2 cellular contexts compared by ENCODE assay signal in the genomic region with DNA sequence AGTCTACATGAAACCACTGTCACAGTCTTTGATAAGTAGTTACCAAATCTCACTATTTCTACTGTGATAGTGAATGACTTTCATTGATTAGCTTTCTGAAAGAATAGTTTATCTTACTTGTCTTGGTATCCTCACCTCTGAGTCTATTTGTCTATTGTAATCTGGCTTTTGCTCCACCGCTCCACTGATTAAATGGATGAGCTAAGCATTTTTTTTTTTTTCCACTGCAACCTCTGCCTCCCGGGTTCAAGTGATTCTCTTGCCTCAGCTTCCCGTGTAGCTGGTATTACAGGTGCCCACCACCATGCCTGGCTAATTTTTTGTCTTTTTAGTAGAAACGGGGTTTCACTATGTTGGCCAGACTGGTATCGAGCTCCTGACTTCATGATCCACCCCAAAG.
A peak's percentile ranks its signal among the peaks of the same experiment; 100 is the strongest.
TF ChIP-seq lines count a peak whose summit lies in the region.

No MANE protein-coding gene starts in this region.

TF ChIP-seq in HepG2, 621 proteins besides CTCF, POLR2A, EP300 and RAD21:
- TF ChIP-seq MED8 (CRISPR knock-in tag; IDR thresholded peaks at IDR 0.05; ENCODE audit: insufficient replicate concordance) = no peak
- no peak for TF ChIP-seq ETV5 (CRISPR knock-in tag; IDR thresholded peaks at IDR 0.05; ENCODE audit: borderline replicate concordance)
- TF ChIP-seq ZFP37 (CRISPR knock-in tag; IDR thresholded peaks at IDR 0.05; ENCODE audit: borderline replicate concordance) = no peak
- no peak for TF ChIP-seq ZFAT (CRISPR knock-in tag; conservative IDR thresholded peaks at IDR 0.05)
- no peak for TF ChIP-seq CEBPB (IDR thresholded peaks at IDR 0.05; ENCODE audit: borderline replicate concordance, low read depth, low read length)
- TF ChIP-seq, protein P1, sequence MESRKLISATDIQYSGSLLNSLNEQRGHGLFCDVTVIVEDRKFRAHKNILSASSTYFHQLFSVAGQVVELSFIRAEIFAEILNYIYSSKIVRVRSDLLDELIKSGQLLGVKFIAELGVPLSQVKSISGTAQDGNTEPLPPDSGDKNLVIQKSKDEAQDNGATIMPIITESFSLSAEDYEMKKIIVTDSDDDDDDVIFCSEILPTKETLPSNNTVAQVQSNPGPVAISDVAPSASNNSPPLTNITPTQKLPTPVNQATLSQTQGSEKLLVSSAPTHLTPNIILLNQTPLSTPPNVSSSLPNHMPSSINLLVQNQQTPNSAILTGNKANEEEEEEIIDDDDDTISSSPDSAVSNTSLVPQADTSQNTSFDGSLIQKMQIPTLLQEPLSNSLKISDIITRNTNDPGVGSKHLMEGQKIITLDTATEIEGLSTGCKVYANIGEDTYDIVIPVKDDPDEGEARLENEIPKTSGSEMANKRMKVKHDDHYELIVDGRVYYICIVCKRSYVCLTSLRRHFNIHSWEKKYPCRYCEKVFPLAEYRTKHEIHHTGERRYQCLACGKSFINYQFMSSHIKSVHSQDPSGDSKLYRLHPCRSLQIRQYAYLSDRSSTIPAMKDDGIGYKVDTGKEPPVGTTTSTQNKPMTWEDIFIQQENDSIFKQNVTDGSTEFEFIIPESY (CRISPR knock-in tag; IDR thresholded peaks at IDR 0.05) = no peak
- TF ChIP-seq, protein P2, sequence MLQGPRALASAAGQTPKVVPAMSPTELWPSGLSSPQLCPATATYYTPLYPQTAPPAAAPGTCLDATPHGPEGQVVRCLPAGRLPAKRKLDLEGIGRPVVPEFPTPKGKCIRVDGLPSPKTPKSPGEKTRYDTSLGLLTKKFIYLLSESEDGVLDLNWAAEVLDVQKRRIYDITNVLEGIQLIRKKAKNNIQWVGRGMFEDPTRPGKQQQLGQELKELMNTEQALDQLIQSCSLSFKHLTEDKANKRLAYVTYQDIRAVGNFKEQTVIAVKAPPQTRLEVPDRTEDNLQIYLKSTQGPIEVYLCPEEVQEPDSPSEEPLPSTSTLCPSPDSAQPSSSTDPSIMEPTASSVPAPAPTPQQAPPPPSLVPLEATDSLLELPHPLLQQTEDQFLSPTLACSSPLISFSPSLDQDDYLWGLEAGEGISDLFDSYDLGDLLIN (CRISPR knock-in tag; IDR thresholded peaks at IDR 0.05; ENCODE audit: borderline replicate concordance) = no peak
- no peak for TF ChIP-seq ZNF772 (CRISPR knock-in tag; IDR thresholded peaks at IDR 0.05)
- TF ChIP-seq SP2 (CRISPR knock-in tag; IDR thresholded peaks at IDR 0.05) = no peak
- no peak for TF ChIP-seq ZNF484 (CRISPR knock-in tag; IDR thresholded peaks at IDR 0.05; ENCODE audit: borderline replicate concordance, low read depth)
- TF ChIP-seq MAFF (IDR thresholded peaks at IDR 0.05; ENCODE audit: low read depth, low read length) = peak; percentile 37; the same call in 1 of the 2 replicates
- peak; percentile 40 to 67; a peak in 3 of 4 replicates for TF ChIP-seq MAFK (conservative IDR thresholded peaks at IDR 0.05 in 1 of 2, IDR thresholded peaks at IDR 0.05 in 1 of 2; ENCODE audit: low read length in 2 of 2)
- TF ChIP-seq EED (CRISPR knock-in tag; IDR thresholded peaks at IDR 0.05) = no peak
- no peak for TF ChIP-seq HMG20A (CRISPR knock-in tag; IDR thresholded peaks at IDR 0.05; ENCODE audit: borderline replicate concordance)
- TF ChIP-seq, protein P3, sequence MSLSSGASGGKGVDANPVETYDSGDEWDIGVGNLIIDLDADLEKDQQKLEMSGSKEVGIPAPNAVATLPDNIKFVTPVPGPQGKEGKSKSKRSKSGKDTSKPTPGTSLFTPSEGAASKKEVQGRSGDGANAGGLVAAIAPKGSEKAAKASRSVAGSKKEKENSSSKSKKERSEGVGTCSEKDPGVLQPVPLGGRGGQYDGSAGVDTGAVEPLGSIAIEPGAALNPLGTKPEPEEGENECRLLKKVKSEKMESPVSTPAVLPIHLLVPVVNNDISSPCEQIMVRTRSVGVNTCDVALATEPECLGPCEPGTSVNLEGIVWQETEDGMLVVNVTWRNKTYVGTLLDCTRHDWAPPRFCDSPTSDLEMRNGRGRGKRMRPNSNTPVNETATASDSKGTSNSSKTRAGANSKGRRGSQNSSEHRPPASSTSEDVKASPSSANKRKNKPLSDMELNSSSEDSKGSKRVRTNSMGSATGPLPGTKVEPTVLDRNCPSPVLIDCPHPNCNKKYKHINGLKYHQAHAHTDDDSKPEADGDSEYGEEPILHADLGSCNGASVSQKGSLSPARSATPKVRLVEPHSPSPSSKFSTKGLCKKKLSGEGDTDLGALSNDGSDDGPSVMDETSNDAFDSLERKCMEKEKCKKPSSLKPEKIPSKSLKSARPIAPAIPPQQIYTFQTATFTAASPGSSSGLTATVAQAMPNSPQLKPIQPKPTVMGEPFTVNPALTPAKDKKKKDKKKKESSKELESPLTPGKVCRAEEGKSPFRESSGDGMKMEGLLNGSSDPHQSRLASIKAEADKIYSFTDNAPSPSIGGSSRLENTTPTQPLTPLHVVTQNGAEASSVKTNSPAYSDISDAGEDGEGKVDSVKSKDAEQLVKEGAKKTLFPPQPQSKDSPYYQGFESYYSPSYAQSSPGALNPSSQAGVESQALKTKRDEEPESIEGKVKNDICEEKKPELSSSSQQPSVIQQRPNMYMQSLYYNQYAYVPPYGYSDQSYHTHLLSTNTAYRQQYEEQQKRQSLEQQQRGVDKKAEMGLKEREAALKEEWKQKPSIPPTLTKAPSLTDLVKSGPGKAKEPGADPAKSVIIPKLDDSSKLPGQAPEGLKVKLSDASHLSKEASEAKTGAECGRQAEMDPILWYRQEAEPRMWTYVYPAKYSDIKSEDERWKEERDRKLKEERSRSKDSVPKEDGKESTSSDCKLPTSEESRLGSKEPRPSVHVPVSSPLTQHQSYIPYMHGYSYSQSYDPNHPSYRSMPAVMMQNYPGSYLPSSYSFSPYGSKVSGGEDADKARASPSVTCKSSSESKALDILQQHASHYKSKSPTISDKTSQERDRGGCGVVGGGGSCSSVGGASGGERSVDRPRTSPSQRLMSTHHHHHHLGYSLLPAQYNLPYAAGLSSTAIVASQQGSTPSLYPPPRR (CRISPR knock-in tag; IDR thresholded peaks at IDR 0.05; ENCODE audit: borderline replicate concordance) = no peak

TF ChIP-seq in K562, 482 proteins besides CTCF, POLR2A, EP300 and RAD21:
- no peak for TF ChIP-seq ZNF696 (CRISPR knock-in tag; conservative IDR thresholded peaks at IDR 0.05)
- peak; percentile 21; the same call in 1 of the 2 replicates for TF ChIP-seq C11orf30 (IDR thresholded peaks at IDR 0.05; ENCODE audit: low read depth)
- peak; percentile 26; the same call in 1 of the 2 replicates for TF ChIP-seq MAFG (tag; conservative IDR thresholded peaks at IDR 0.05)
- TF ChIP-seq ZNF316 (IDR thresholded peaks at IDR 0.05) = peak; percentile 73
TF ChIP-seq in K562: peak in this region for 3.
